ENCODE assay signal across 26 cellular contexts in the genomic region with DNA sequence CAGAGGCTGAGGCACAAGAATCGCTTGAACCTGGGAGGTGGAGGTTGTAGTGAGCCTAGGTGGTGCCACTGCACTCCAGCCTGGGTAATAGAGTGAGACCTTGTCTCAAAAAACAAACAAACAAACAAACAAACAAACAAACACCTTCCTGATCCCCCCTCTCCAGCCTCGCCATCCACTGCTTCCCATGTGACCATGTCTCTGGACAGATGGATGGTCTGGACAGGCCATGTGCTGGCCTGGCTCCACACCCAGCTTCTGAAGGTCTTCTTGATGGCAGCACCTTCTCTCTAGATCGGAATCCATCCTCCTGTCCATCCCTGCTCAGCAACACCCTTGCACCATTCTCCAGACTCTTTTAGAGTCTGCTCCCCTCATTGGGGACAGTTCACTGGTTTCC. TPM values are rescaled to one million over a fixed set of nuclear protein-coding genes. Genes with fewer than 3 reads are reported as not detected.
A peak's percentile ranks its signal among the peaks of the same experiment; 100 is the strongest.
DNase-seq lines count a peak whose midpoint lies in the region; FAIRE-seq and TF ChIP-seq lines count a peak whose summit lies in the region.
"Had no signal": no experiment of that assay in that cellular context is flagged by ENCODE, and none has a peak within 500 bp of the region (broad histone marks: within the 10 kb centered on the region; RNA-seq: fewer than 3 reads in every experiment).

No MANE protein-coding gene starts in this region.

- H3K9me3 Mint-ChIP-seq in astrocyte (ENCODE audit: unreplicated experiment) (no peaks in the 10 kb centered on the region), type B pancreatic cell (no peaks in the 10 kb centered on the region)
- H3K9me3 Mint-ChIP-seq: activated naive CD8-positive, alpha-beta T cell treated with anti-CD3 and anti-CD28 coated beads for 36 hours; nephron had no signal

- no peak overlapping the region for H4K8ac ChIP-seq in neuronal stem cell (ENCODE audit: low read depth, low read length)

- intact Hi-C loops in dorsolateral prefrontal cortex (cut with DNase I): no loop called here

- H3K27ac Mint-ChIP-seq in astrocyte (ENCODE audit: unreplicated experiment): peak overlapping the region; percentile 69
- H3K27ac Mint-ChIP-seq in type B pancreatic cell: peak overlapping the region; percentile 37
- H3K27ac Mint-ChIP-seq: activated naive CD8-positive, alpha-beta T cell treated with anti-CD3 and anti-CD28 coated beads for 36 hours; brain; progenitor cell of endocrine pancreas had no signal

- H3K14ac ChIP-seq in neuronal stem cell (ENCODE audit: low read length): no peak overlapping the region

- H3K4ac ChIP-seq in neuronal stem cell (ENCODE audit: low read length): no peak overlapping the region

- H3K36me3 Mint-ChIP-seq in astrocyte (ENCODE audit: low read depth, unreplicated experiment) (peaks cover 3% of the 10 kb centered on the region), type B pancreatic cell (no peaks in the 10 kb centered on the region)
- H3K36me3 Mint-ChIP-seq: activated naive CD8-positive, alpha-beta T cell treated with anti-CD3 and anti-CD28 coated beads for 36 hours; brain had no signal

- H2BK120ac ChIP-seq in neuronal stem cell (ENCODE audit: low read depth, low read length): no peak overlapping the region

- no peaks in the 10 kb centered on the region for H3K9me3 ChIP-seq in astrocyte (ENCODE audit: insufficient read depth, low read depth, low read length)
- no peaks in the 10 kb centered on the region for H3K9me3 ChIP-seq in neuronal stem cell (replicated peaks in 1 of 2; ENCODE audit: control insufficient read depth in 2 of 2, insufficient read depth in 1 of 2, low read depth in 1 of 2, low read length in 2 of 2)
- H3K9me3 ChIP-seq: tibial nerve had no signal

- H4K91ac ChIP-seq in neuronal stem cell (ENCODE audit: low read depth, low read length, poor library complexity): peak overlapping the region; percentile 68

- TF ChIP-seq CTCF in astrocyte (IDR thresholded peaks at IDR 0.05; ENCODE audit: insufficient read depth, low read depth, low read length): no peak
- TF ChIP-seq CTCF in type B pancreatic cell (conservative IDR thresholded peaks at IDR 0.05): no peak
- TF ChIP-seq CTCF in dorsolateral prefrontal cortex (IDR thresholded peaks at IDR 0.05 in 54 of 56, conservative IDR thresholded peaks at IDR 0.05 in 2 of 56; ENCODE audit: low read depth in 1 of 56, partially characterized antibody in 56 of 56): no peak
- TF ChIP-seq CTCF in D721Med (IDR thresholded peaks at IDR 0.05; ENCODE audit: insufficient read depth, missing control alignments): no peak

- peak; percentile 9 for DNase-seq in activated effector memory CD4-positive, alpha-beta T cell treated with anti-CD3 and anti-CD28 coated beads, Interleukin-2, amount 50 U/mL, for 16 hours
- no peak for DNase-seq in activated effector memory CD4-positive, alpha-beta T cell treated with Interleukin-2 at 50 U/mL for 16 hours
- no peak for DNase-seq in astrocyte (ENCODE audit: low read depth)
- DNase-seq in neuronal stem cell (ENCODE audit: low spot score): no peak
- no peak for DNase-seq in type B pancreatic cell (ENCODE audit: extremely low spot score, unreplicated experiment)
- DNase-seq in COLO668 (lab: John Stamatoyannopoulos, UW; ENCODE audit: unreplicated experiment): no peak
- no peak for DNase-seq in dorsolateral prefrontal cortex
- no peak for DNase-seq in D721Med (ENCODE audit: insufficient read length, low spot score)
- DNase-seq: activated CD4-positive, CD25-positive, alpha-beta regulatory T cell treated with anti-CD3 and anti-CD28 coated beads, Interleukin-2, amount 50 U/mL, for 72 hours; activated naive CD8-positive, alpha-beta T cell treated with anti-CD3 and anti-CD28 coated beads for 36 hours; activated T-cell treated with anti-CD3 and anti-CD28 coated beads, Interleukin-2, amount 50 U/mL, for 48 hours; hypothalamus; islet precursor cell; NCI-H82; stimulated activated CD4-positive, alpha-beta T cell treated with anti-CD3 and anti-CD28 coated beads, Interleukin-12 subunit alpha, Interleukin-12 subunit beta, amount 100 ng/mL, for 4 hours; stimulated activated CD8-positive, alpha-beta memory T cell treated with anti-CD3 and anti-CD28 coated beads, Interleukin-4, amount 100 ng/mL, for 48 hours had no signal

- no peaks in the 10 kb centered on the region for H4K20me1 ChIP-seq in astrocyte (ENCODE audit: insufficient read depth, low read length)

- no peak overlapping the region for H3K27ac ChIP-seq in astrocyte (ENCODE audit: low read depth, low read length)
- no peak overlapping the region for H3K27ac ChIP-seq in neuronal stem cell (replicated peaks; ENCODE audit: low read length)
- peak overlapping the region in 1 of 59 donors; percentile 27 for H3K27ac ChIP-seq in dorsolateral prefrontal cortex

- no peak overlapping the region for H2BK15ac ChIP-seq in neuronal stem cell (ENCODE audit: low read length)

- H3K4me1 Mint-ChIP-seq in astrocyte (ENCODE audit: low read depth, unreplicated experiment) (peaks cover 39% of the 10 kb centered on the region), type B pancreatic cell (ENCODE audit: unreplicated experiment) (peaks cover 5% of the 10 kb centered on the region)
- H3K4me1 Mint-ChIP-seq: activated naive CD8-positive, alpha-beta T cell treated with anti-CD3 and anti-CD28 coated beads for 36 hours had no signal

- H2BK12ac ChIP-seq in neuronal stem cell (ENCODE audit: low read length): no peak overlapping the region

- no peak for FAIRE-seq in astrocyte (lab: Jason Lieb, UNC)
- no peak for FAIRE-seq in D721Med (lab: Jason Lieb, UNC)
- FAIRE-seq: endothelial cell of umbilical vein, GM19239, H54, RCC 7860 had no signal

- H3K4me3 ChIP-seq in astrocyte (ENCODE audit: insufficient read depth, low read depth, low read length) (no peak overlapping the region), neuronal stem cell (ENCODE audit: low read length in 2 of 2) (no peak overlapping the region), dorsolateral prefrontal cortex (no peak overlapping the region)
- H3K4me3 ChIP-seq: lung, tibial nerve had no signal

- H2AK5ac ChIP-seq in neuronal stem cell (ENCODE audit: low read depth, low read length): no peak overlapping the region

- H3K4me1 ChIP-seq in astrocyte (ENCODE audit: insufficient read depth, low read length) (peaks cover 17% of the 10 kb centered on the region), neuronal stem cell (ENCODE audit: control insufficient read depth in 2 of 2, insufficient read depth in 1 of 2, low read depth in 1 of 2, low read length in 2 of 2) (no peaks in the 10 kb centered on the region)

- H3K27me3 Mint-ChIP-seq in astrocyte (ENCODE audit: low read depth, unreplicated experiment) (peaks cover 5% of the 10 kb centered on the region), type B pancreatic cell (peaks cover 23% of the 10 kb centered on the region)

- WGBS in neuronal stem cell (ENCODE audit: extremely low coverage in 2 of 2, insufficient read length in 2 of 2, insufficient replicate concordance in 1 of 2), 2 donors: no CpG with 5 or more reads among the region's 3 CpGs

- H3K27me3 ChIP-seq in astrocyte (ENCODE audit: insufficient read depth, low read length) (no peaks in the 10 kb centered on the region), neuronal stem cell (ENCODE audit: control insufficient read depth in 3 of 3, insufficient read depth in 3 of 3, low read depth in 1 of 3, low read length in 3 of 3) (peaks cover 0 to 55% (median 0%) of the 10 kb centered on the region in 3 experiments), dorsolateral prefrontal cortex (no peaks in the 10 kb centered on the region)
- H3K27me3 ChIP-seq: tibial nerve had no signal

- no peak overlapping the region for H3K18ac ChIP-seq in neuronal stem cell (ENCODE audit: low read length)

- no peaks in the 10 kb centered on the region for H3K79me1 ChIP-seq in neuronal stem cell (ENCODE audit: low read depth, low read length)

- H2AFZ ChIP-seq in astrocyte (ENCODE audit: low read depth, low read length) (no peak overlapping the region), neuronal stem cell (ENCODE audit: low read length) (no peak overlapping the region)

- H3K4me2 ChIP-seq in astrocyte (ENCODE audit: low read length) (no peak overlapping the region), neuronal stem cell (ENCODE audit: insufficient read depth, low read length, poor library complexity, severe bottlenecking) (no peak overlapping the region)

- no peak overlapping the region for H3K23ac ChIP-seq in neuronal stem cell (ENCODE audit: low read depth, low read length, poor library complexity)

- H3K36me3 ChIP-seq in astrocyte (ENCODE audit: insufficient read depth, low read length) (no peaks in the 10 kb centered on the region), neuronal stem cell (replicated peaks in 1 of 2; ENCODE audit: control insufficient read depth in 2 of 2, insufficient read depth in 2 of 2, low read length in 2 of 2) (no peaks in the 10 kb centered on the region)
- H3K36me3 ChIP-seq: tibial nerve had no signal

- H3K9ac ChIP-seq in astrocyte (ENCODE audit: low read length) (no peak overlapping the region), neuronal stem cell (ENCODE audit: low read depth, low read length, poor library complexity) (no peak overlapping the region)

- H3K4me3 Mint-ChIP-seq in astrocyte (ENCODE audit: unreplicated experiment) (no peak overlapping the region), type B pancreatic cell (no peak overlapping the region)
- H3K4me3 Mint-ChIP-seq: activated naive CD8-positive, alpha-beta T cell treated with anti-CD3 and anti-CD28 coated beads for 36 hours; brain; nephron had no signal

- no peak overlapping the region for H2BK5ac ChIP-seq in neuronal stem cell (ENCODE audit: low read length)

- no peaks in the 10 kb centered on the region for H3K79me2 ChIP-seq in astrocyte (ENCODE audit: insufficient read depth, low read length)

RNA-seq across cellular contexts. Expression of a gene that starts 10.7 kb away (rescaled TPM):
- 41.7 and 41.9 TPM in 2 replicates for total RNA-seq in astrocyte
- 19.9 TPM for polyA plus RNA-seq in neuronal stem cell (2013, experiment 1 of 2)
- polyA plus RNA-seq in neuronal stem cell (2013, experiment 2 of 2): 21.0 TPM
- total RNA-seq in type B pancreatic cell (ENCODE audit: low replicate concordance): 41.0 and 46.3 TPM in 2 replicates
- total RNA-seq in dorsolateral prefrontal cortex: 10 to 100 TPM; 40.8 to 77.7 (median 61.3) TPM

RNA-seq across cellular contexts. Expression of a gene that starts 42.8 kb away (rescaled TPM):
- 101 and 113 TPM in 2 replicates for total RNA-seq in astrocyte
- polyA plus RNA-seq in neuronal stem cell (2013, experiment 1 of 2): 9.6 TPM
- polyA plus RNA-seq in neuronal stem cell (2013, experiment 2 of 2): 9.0 TPM
- total RNA-seq in type B pancreatic cell (ENCODE audit: low replicate concordance): 36.4 and 56.4 TPM in 2 replicates
- total RNA-seq in dorsolateral prefrontal cortex: 100 to 1,000 TPM; 126 to 274 (median 183) TPM

RNA-seq across cellular contexts. Expression of a gene that starts 43.5 kb away (rescaled TPM):
- total RNA-seq in astrocyte (0.79 TPM in 1 of 2 replicates, not detected in the other), type B pancreatic cell (ENCODE audit: low replicate concordance) (1.7 TPM in 1 of 2 replicates, not detected in the other), dorsolateral prefrontal cortex (10 to 100 TPM; 11.7 to 80.9 (median 48.1) TPM)
- polyA plus RNA-seq in neuronal stem cell (2013, experiment 1 of 2): 1.3 TPM
- polyA plus RNA-seq in neuronal stem cell (2013, experiment 2 of 2): 1.2 TPM
- total RNA-seq: G401 had no signal
